ENCODE assay signal across 34 cellular contexts in genomic region chr10:54096892-54097291, GRCh38.
"Had no signal": no experiment of that assay in that cellular context is flagged by ENCODE, and none has a peak within 500 bp of the region (broad histone marks: within the 10 kb centered on the region; RNA-seq: fewer than 3 reads in every experiment).

No MANE protein-coding gene starts in this region.

- H3K27me3 ChIP-seq: MG63 had no signal

- H3K4me3 ChIP-seq: MG63 had no signal

- H3K9me3 ChIP-seq: MG63 had no signal

- DNase-seq: Karpas-422, MG63, MM.1S, MV-4-11, NCI-H1048, NCI-H1092, NCI-H1092 treated with DMSO at 0.1 percent for 48 hours, NCI-H1105, NCI-H1105 treated with DMSO at 0.1 percent for 48 hours, NCI-H1417, NCI-H1417 treated with DMSO at 0.1 percent for 48 hours, NCI-H1436, NCI-H1436 treated with DMSO at 0.1 percent for 48 hours, NCI-H146, NCI-H1694, NCI-H1694 treated with DMSO at 0.1 percent for 48 hours, NCI-H187, NCI-H187 treated with DMSO at 0.1 percent for 48 hours, NCI-H1930, NCI-H2029, NCI-H2029 treated with DMSO at 0.1 percent for 48 hours, NCI-H2081, NCI-H2081 treated with DMSO at 0.1 percent for 48 hours, NCI-H2107, NCI-H2171, NCI-H2171 treated with DMSO at 0.1 percent for 48 hours, NCI-H2227 treated with DMSO at 0.1 percent for 48 hours, NCI-H226, NCI-H345, NCI-H446, NCI-H446 treated with DMSO at 0.1 percent for 48 hours, NCI-H510A, NCI-H510A treated with DMSO at 0.1 percent for 48 hours, NCI-H524 had no signal

- H3K36me3 ChIP-seq: MG63 had no signal
